30 cellular contexts compared by ENCODE assay signal in the genomic region with DNA sequence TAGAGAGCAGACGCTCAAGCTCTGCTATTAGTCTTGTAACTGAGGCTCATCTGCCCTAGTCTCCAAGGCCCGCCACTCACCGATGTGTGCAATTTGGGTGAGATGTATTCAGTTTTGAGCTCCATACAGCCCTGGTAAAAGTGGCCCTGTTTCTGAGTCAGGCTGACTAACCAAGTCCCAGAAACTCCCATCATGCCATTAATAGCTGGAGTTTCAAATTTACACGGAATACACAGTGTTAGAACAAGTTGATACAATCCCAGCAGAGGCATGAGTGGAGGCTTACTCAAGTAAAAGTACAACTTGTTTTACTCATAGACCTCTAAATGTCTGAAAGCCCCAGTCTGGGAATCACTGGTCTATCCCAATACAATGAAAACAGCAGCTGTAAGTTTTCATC. TPM values are rescaled to one million over a fixed set of nuclear protein-coding genes. Genes with fewer than 3 reads are reported as not detected.
A peak's percentile ranks its signal among the peaks of the same experiment; 100 is the strongest.
DNase-seq lines count a peak whose midpoint lies in the region; ATAC-seq, FAIRE-seq and TF ChIP-seq lines count a peak whose summit lies in the region.
"Had no signal": no experiment of that assay in that cellular context is flagged by ENCODE, and none has a peak within 500 bp of the region (broad histone marks: within the 10 kb centered on the region; RNA-seq: fewer than 3 reads in every experiment).

No MANE protein-coding gene starts in this region.

- H3K9me3 ChIP-seq in keratinocyte (ENCODE audit: control insufficient read depth, low read depth, low read length) (no peaks in the 10 kb centered on the region), hepatocyte (ENCODE audit: low read depth) (no peaks in the 10 kb centered on the region)
- H3K9me3 ChIP-seq: BE2C, HAP-1 had no signal

- no peaks in the 10 kb centered on the region for H3K36me3 Mint-ChIP-seq in activated T-cell treated with anti-CD3 and anti-CD28 coated beads, Interleukin-2, amount 50 U/mL, for 72 hours (ENCODE audit: insufficient read depth in 2 of 2)
- peaks cover 23% of the 10 kb centered on the region for H3K36me3 Mint-ChIP-seq in activated T-cell treated with anti-CD3 and anti-CD28 coated beads, Interleukin-2, amount 50 U/mL, for 4 hours (ENCODE audit: insufficient read depth)
- peaks cover 20% of the 10 kb centered on the region for H3K36me3 Mint-ChIP-seq in effector memory CD8-positive, alpha-beta T cell (ENCODE audit: insufficient read depth)

- H3K4me3 ChIP-seq in bronchial epithelial cell (ENCODE audit: low read depth, low read length) (no peak overlapping the region), keratinocyte (ENCODE audit: control insufficient read depth in 2 of 3, extremely low read depth in 1 of 3, insufficient read depth in 2 of 3, low read depth in 1 of 3, low read length in 3 of 3) (no peak overlapping the region), hepatocyte (no peak overlapping the region)
- H3K4me3 ChIP-seq: GM12878, HAP-1, PC-9 had no signal

- FAIRE-seq in bronchial epithelial cell (lab: Jason Lieb, UNC): no peak
- peak; percentile 85 for FAIRE-seq in keratinocyte (lab: Jason Lieb, UNC)
- FAIRE-seq: GM12878 had no signal

- no peaks in the 10 kb centered on the region for H3K27me3 Mint-ChIP-seq in activated T-cell treated with anti-CD3 and anti-CD28 coated beads, Interleukin-2, amount 50 U/mL, for 72 hours (ENCODE audit: low read depth)
- H3K27me3 Mint-ChIP-seq in activated T-cell treated with anti-CD3 and anti-CD28 coated beads, Interleukin-2, amount 50 U/mL, for 4 hours (ENCODE audit: low read depth): no peaks in the 10 kb centered on the region
- no peaks in the 10 kb centered on the region for H3K27me3 Mint-ChIP-seq in effector memory CD8-positive, alpha-beta T cell
- H3K27me3 Mint-ChIP-seq: CD8-positive, alpha-beta memory T cell; IgD-negative memory B cell had no signal

- peaks cover 4% of the 10 kb centered on the region for H3K36me3 ChIP-seq in bronchial epithelial cell (ENCODE audit: control insufficient read depth, insufficient read depth, low read length)
- H3K36me3 ChIP-seq in keratinocyte (ENCODE audit: control insufficient read depth in 2 of 2, extremely low read depth in 1 of 2, insufficient read depth in 2 of 2, low read length in 2 of 2): peaks cover 1 to 6% of the 10 kb centered on the region in 2 experiments
- H3K36me3 ChIP-seq in hepatocyte (replicated peaks; ENCODE audit: insufficient read depth, low read depth): no peaks in the 10 kb centered on the region

- H2AFZ ChIP-seq in keratinocyte (ENCODE audit: control insufficient read depth, low read length): no peak overlapping the region
- H2AFZ ChIP-seq in hepatocyte: no peak overlapping the region
- H2AFZ ChIP-seq: PC-9 had no signal

- no peak for TF ChIP-seq CTCF in bronchial epithelial cell (IDR thresholded peaks at IDR 0.05; ENCODE audit: insufficient read depth, low read length, severe bottlenecking)
- no peak for TF ChIP-seq CTCF in keratinocyte (optimal IDR thresholded peaks at IDR 0.05 in 1 of 3, IDR thresholded peaks at IDR 0.05 in 1 of 3, conservative IDR thresholded peaks at IDR 0.05 in 1 of 3; ENCODE audit: extremely low read depth in 1 of 3, insufficient read depth in 2 of 3, low read length in 3 of 3)
- no peak for TF ChIP-seq CTCF in hepatocyte (IDR thresholded peaks at IDR 0.05; ENCODE audit: poor library complexity)

- dilution Hi-C loops in keratinocyte (cut with MboI; ENCODE audit: extremely low pct_ligation_motif_present, low sequenced_read_pairs): no loop called here

- WGBS in hepatocyte (ENCODE audit: low lambda C conversion rate, missing lambda C conversion rate): 93% methylated on average over 4 of the region's 4 CpGs

- no peak overlapping the region for H3K9ac ChIP-seq in keratinocyte (ENCODE audit: control insufficient read depth, extremely low read depth, insufficient read depth, low read length)
- H3K9ac ChIP-seq: KMS-11 had no signal

- H3K79me2 ChIP-seq in keratinocyte (ENCODE audit: control insufficient read depth, insufficient read depth, low read length): no peaks in the 10 kb centered on the region
- no peaks in the 10 kb centered on the region for H3K79me2 ChIP-seq in hepatocyte

- H3K4me3 Mint-ChIP-seq in activated T-cell treated with anti-CD3 and anti-CD28 coated beads, Interleukin-2, amount 50 U/mL, for 72 hours: no peak overlapping the region
- no peak overlapping the region for H3K4me3 Mint-ChIP-seq in activated T-cell treated with anti-CD3 and anti-CD28 coated beads, Interleukin-2, amount 50 U/mL, for 4 hours
- H3K4me3 Mint-ChIP-seq in effector memory CD8-positive, alpha-beta T cell: no peak overlapping the region
- H3K4me3 Mint-ChIP-seq: CD14-positive monocyte; CD8-positive, alpha-beta memory T cell; IgD-negative memory B cell had no signal

- no peak for DNase-seq in activated T-cell treated with anti-CD3 and anti-CD28 coated beads, Interleukin-2, amount 50 U/mL, for 72 hours
- DNase-seq in activated T-cell treated with anti-CD3 and anti-CD28 coated beads, Interleukin-2, amount 50 U/mL, for 4 hours: no peak
- peak; percentile 96 for DNase-seq in bronchial epithelial cell (ENCODE audit: low read depth)
- no peak for DNase-seq in keratinocyte (ENCODE audit: low read depth, low spot score)
- DNase-seq in stromal cell of bone marrow (ENCODE audit: low read depth): peak; percentile 60
- no peak for DNase-seq in effector memory CD8-positive, alpha-beta T cell
- DNase-seq in hepatocyte (ENCODE audit: low spot score): no peak
- DNase-seq in SW 1271 (lab: John Stamatoyannopoulos, UW): no peak
- DNase-seq: 8988T; ACHN; BE2C; CD8-positive, alpha-beta memory T cell; DMS 273 treated with DMSO at 0.1 percent for 48 hours; DMS79; EL; GDM1; GOT3; NCI-H1092; NCI-H1417 treated with DMSO at 0.1 percent for 48 hours; NCI-H1694 treated with DMSO at 0.1 percent for 48 hours; NCI-H2081; NCI-H2227 treated with DMSO at 0.1 percent for 48 hours; NCI-H526 treated with DMSO at 0.1 percent for 48 hours; PC-9; Right ventricle myocardium superior had no signal

- H3K27ac ChIP-seq in keratinocyte (ENCODE audit: control insufficient read depth, insufficient read depth, low read length) (peak overlapping the region; percentile 8), hepatocyte (no peak overlapping the region)
- H3K27ac ChIP-seq: KMS-11, PC-9 had no signal

- H3K4me2 ChIP-seq in keratinocyte (ENCODE audit: control insufficient read depth, extremely low read depth, insufficient read depth, low read depth, low read length): no peak overlapping the region
- no peak overlapping the region for H3K4me2 ChIP-seq in hepatocyte
- H3K4me2 ChIP-seq: KMS-11, PC-9 had no signal

- no peaks in the 10 kb centered on the region for H3K9me1 ChIP-seq in keratinocyte (ENCODE audit: control insufficient read depth, extremely low read depth, insufficient read depth, low read length)

- H3K4me1 ChIP-seq in keratinocyte (ENCODE audit: control insufficient read depth, extremely low read depth, insufficient read depth, low read length) (peaks cover 16% of the 10 kb centered on the region), hepatocyte (ENCODE audit: insufficient read depth) (no peaks in the 10 kb centered on the region)
- H3K4me1 ChIP-seq: BE2C, HAP-1 had no signal

- H3K27me3 ChIP-seq in bronchial epithelial cell (ENCODE audit: control insufficient read depth, insufficient read depth, low read length): no peaks in the 10 kb centered on the region
- H3K27me3 ChIP-seq in keratinocyte (ENCODE audit: control insufficient read depth, extremely low read depth, insufficient read depth, low read length): no peaks in the 10 kb centered on the region
- H3K27me3 ChIP-seq in hepatocyte: no peaks in the 10 kb centered on the region
- H3K27me3 ChIP-seq: BE2C had no signal

- H4K20me1 ChIP-seq in keratinocyte (ENCODE audit: control insufficient read depth, extremely low read depth, insufficient read depth, low read length): no peaks in the 10 kb centered on the region
- no peaks in the 10 kb centered on the region for H4K20me1 ChIP-seq in hepatocyte (ENCODE audit: insufficient read depth, poor library complexity, severe bottlenecking)

- H3K9me2 ChIP-seq in hepatocyte (replicated peaks; ENCODE audit: insufficient read depth): no peaks in the 10 kb centered on the region

- H3K9me3 Mint-ChIP-seq in activated T-cell treated with anti-CD3 and anti-CD28 coated beads, Interleukin-2, amount 50 U/mL, for 72 hours: no peaks in the 10 kb centered on the region
- H3K9me3 Mint-ChIP-seq in activated T-cell treated with anti-CD3 and anti-CD28 coated beads, Interleukin-2, amount 50 U/mL, for 4 hours: no peaks in the 10 kb centered on the region
- no peaks in the 10 kb centered on the region for H3K9me3 Mint-ChIP-seq in effector memory CD8-positive, alpha-beta T cell
- H3K9me3 Mint-ChIP-seq: CD8-positive, alpha-beta memory T cell; IgD-negative memory B cell had no signal

- H3K27ac Mint-ChIP-seq in activated T-cell treated with anti-CD3 and anti-CD28 coated beads, Interleukin-2, amount 50 U/mL, for 72 hours: peak overlapping the region; percentile 68
- H3K27ac Mint-ChIP-seq in effector memory CD8-positive, alpha-beta T cell: no peak overlapping the region

- peak in 1 of 2 donors; percentile 77 for ATAC-seq in activated T-cell treated with anti-CD3 and anti-CD28 coated beads, Interleukin-2, amount 50 U/mL, for 72 hours (replicated peaks in 1 of 2)
- ATAC-seq in activated T-cell treated with anti-CD3 and anti-CD28 coated beads, Interleukin-2, amount 50 U/mL, for 4 hours: no peak
- no peak for ATAC-seq in effector memory CD8-positive, alpha-beta T cell (replicated peaks)
- ATAC-seq: GM12878 had no signal

- H3K4me1 Mint-ChIP-seq in activated T-cell treated with anti-CD3 and anti-CD28 coated beads, Interleukin-2, amount 50 U/mL, for 72 hours (ENCODE audit: low read depth): peaks cover 12% of the 10 kb centered on the region
- H3K4me1 Mint-ChIP-seq in activated T-cell treated with anti-CD3 and anti-CD28 coated beads, Interleukin-2, amount 50 U/mL, for 4 hours (ENCODE audit: low read depth): no peaks in the 10 kb centered on the region
- peaks cover 0 to 3% of the 10 kb centered on the region in 2 donors for H3K4me1 Mint-ChIP-seq in effector memory CD8-positive, alpha-beta T cell (ENCODE audit: low read depth in 2 of 2)
- H3K4me1 Mint-ChIP-seq: CD14-positive monocyte; CD8-positive, alpha-beta memory T cell had no signal

RNA-seq across cellular contexts. Expression of gene RTN4IP1, which starts 42.5 kb away (rescaled TPM):
- total RNA-seq in activated T-cell treated with anti-CD3 and anti-CD28 coated beads, Interleukin-2, amount 50 U/mL, for 72 hours: 10 to 100 TPM in 1 of 2 donors, 1 to 10 TPM in 1; 7.3 to 10.3 TPM
- 1 to 10 TPM; 8.4 to 8.6 (median 8.5) TPM for total RNA-seq in activated T-cell treated with anti-CD3 and anti-CD28 coated beads, Interleukin-2, amount 50 U/mL, for 4 hours
- 6.8 and 7.6 TPM in 2 replicates for total RNA-seq in bronchial epithelial cell
- polyA plus RNA-seq in keratinocyte: 4.2 to 8.7 TPM (median 8.0 TPM) in 3 replicates
- polyA plus RNA-seq in keratinocyte (2011; ENCODE audit: low read depth): 3.5 TPM
- 5.3 and 8.5 TPM in 2 replicates for polyA plus RNA-seq in keratinocyte (2011; cell fraction: cytosol; rRNA removed)
- polyA plus RNA-seq in keratinocyte (2011; cell fraction: nucleus; rRNA removed): 6.0 and 6.6 TPM in 2 replicates
- 5.0 and 8.5 TPM in 2 replicates for polyA plus RNA-seq in keratinocyte (2012; ENCODE audit: low replicate concordance)
- 2.3 to 10.9 TPM (median 5.8 TPM) in 3 replicates for polyA minus RNA-seq in keratinocyte
- polyA minus RNA-seq in keratinocyte (2011; cell fraction: cytosol; rRNA and poly(A)+ RNA removed): 4.6 TPM
- 3.3 and 6.2 TPM in 2 replicates for polyA minus RNA-seq in keratinocyte (2011; cell fraction: nucleus; rRNA and poly(A)+ RNA removed)
- total RNA-seq in hepatocyte: 4.9 and 8.5 TPM in 2 replicates
- 6.0 and 6.2 TPM in 2 replicates for polyA plus RNA-seq in hepatocyte

RNA-seq across cellular contexts. Expression of gene QRSL1, which starts 42.6 kb away (rescaled TPM):
- total RNA-seq in activated T-cell treated with anti-CD3 and anti-CD28 coated beads, Interleukin-2, amount 50 U/mL, for 72 hours: 10 to 100 TPM; 19.5 to 19.8 TPM
- 10 to 100 TPM; 20.8 to 22.5 (median 20.9) TPM for total RNA-seq in activated T-cell treated with anti-CD3 and anti-CD28 coated beads, Interleukin-2, amount 50 U/mL, for 4 hours
- total RNA-seq in bronchial epithelial cell (13.4 and 22.6 TPM in 2 replicates), hepatocyte (13.6 and 16.1 TPM in 2 replicates)
- polyA plus RNA-seq in keratinocyte (10.9 to 14.6 TPM (median 10.9 TPM) in 3 replicates), hepatocyte (9.9 and 11.4 TPM in 2 replicates)
- polyA plus RNA-seq in keratinocyte (2011; ENCODE audit: low read depth): 9.9 TPM
- 7.5 and 11.7 TPM in 2 replicates for polyA plus RNA-seq in keratinocyte (2011; cell fraction: cytosol; rRNA removed)
- 10.8 and 12.7 TPM in 2 replicates for polyA plus RNA-seq in keratinocyte (2011; cell fraction: nucleus; rRNA removed)
- 7.3 and 9.1 TPM in 2 replicates for polyA plus RNA-seq in keratinocyte (2012; ENCODE audit: low replicate concordance)
- 2.7 to 12.0 TPM (median 9.6 TPM) in 3 replicates for polyA minus RNA-seq in keratinocyte
- 8.1 TPM for polyA minus RNA-seq in keratinocyte (2011; cell fraction: cytosol; rRNA and poly(A)+ RNA removed)
- polyA minus RNA-seq in keratinocyte (2011; cell fraction: nucleus; rRNA and poly(A)+ RNA removed): 5.2 and 9.5 TPM in 2 replicates

Comparison
In these comparisons a context has a peak if more than half of its experiments do, and no peak if none do; other contexts are left out.
1. DNase-seq: peak in bronchial epithelial cell (single experiment) and stromal cell of bone marrow (single experiment); none in activated T-cell treated with anti-CD3 and anti-CD28 coated beads, Interleukin-2, amount 50 U/mL, for 72 hours (0 of 2), activated T-cell treated with anti-CD3 and anti-CD28 coated beads, Interleukin-2, amount 50 U/mL, for 4 hours (single experiment), keratinocyte (single experiment), effector memory CD8-positive, alpha-beta T cell (0 of 3), hepatocyte (single experiment) and SW 1271 (0 of 2).